In the genomic region with DNA sequence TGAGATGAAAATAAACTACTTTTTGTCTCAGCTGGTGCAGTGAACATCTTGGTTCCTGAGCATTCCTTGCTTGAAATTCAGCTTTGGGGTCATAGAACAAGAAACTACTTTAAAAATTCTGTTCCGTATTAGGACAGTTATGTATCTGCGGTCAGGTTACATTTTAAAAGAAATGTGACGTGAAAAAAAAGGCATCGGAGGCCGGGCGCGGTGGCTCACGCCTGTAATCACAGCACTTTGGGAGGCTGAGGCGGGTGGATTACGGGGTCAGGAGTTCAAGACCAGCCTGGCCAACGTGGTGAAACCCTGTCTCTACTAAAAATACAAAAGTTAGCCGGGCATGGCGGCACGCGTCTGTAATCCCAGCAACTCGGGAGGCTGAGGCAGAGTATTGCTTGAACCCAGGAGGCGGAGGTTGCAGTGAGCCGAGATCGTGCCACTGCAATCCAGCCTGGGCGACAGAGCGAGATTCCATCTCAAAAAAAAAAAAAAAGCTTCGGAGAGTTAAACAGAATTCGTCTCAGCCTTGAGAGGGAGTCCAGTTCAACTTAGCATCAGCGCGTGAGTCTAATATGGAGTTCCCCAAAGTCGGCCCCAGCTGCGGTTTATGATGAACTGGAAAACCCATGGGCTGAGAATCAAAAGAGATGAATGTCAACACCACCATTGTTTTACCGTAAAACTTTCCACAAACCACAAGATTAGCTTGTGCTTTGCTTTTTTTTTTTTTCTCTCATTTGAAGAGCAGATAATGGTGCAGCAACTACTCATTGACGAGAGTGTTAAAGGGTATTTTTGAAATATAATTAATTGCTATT, we compare ENCODE assay signal across 1 cellular context.
TF ChIP-seq lines count a peak whose summit lies in the region.

No MANE protein-coding gene starts in this region.

TF ChIP-seq in A549, 52 proteins besides CTCF, POLR2A, EP300 and RAD21 (continued from another document):
- TF ChIP-seq, protein P1, sequence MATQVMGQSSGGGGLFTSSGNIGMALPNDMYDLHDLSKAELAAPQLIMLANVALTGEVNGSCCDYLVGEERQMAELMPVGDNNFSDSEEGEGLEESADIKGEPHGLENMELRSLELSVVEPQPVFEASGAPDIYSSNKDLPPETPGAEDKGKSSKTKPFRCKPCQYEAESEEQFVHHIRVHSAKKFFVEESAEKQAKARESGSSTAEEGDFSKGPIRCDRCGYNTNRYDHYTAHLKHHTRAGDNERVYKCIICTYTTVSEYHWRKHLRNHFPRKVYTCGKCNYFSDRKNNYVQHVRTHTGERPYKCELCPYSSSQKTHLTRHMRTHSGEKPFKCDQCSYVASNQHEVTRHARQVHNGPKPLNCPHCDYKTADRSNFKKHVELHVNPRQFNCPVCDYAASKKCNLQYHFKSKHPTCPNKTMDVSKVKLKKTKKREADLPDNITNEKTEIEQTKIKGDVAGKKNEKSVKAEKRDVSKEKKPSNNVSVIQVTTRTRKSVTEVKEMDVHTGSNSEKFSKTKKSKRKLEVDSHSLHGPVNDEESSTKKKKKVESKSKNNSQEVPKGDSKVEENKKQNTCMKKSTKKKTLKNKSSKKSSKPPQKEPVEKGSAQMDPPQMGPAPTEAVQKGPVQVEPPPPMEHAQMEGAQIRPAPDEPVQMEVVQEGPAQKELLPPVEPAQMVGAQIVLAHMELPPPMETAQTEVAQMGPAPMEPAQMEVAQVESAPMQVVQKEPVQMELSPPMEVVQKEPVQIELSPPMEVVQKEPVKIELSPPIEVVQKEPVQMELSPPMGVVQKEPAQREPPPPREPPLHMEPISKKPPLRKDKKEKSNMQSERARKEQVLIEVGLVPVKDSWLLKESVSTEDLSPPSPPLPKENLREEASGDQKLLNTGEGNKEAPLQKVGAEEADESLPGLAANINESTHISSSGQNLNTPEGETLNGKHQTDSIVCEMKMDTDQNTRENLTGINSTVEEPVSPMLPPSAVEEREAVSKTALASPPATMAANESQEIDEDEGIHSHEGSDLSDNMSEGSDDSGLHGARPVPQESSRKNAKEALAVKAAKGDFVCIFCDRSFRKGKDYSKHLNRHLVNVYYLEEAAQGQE (IDR thresholded peaks at IDR 0.05), result no peak
